Comparison of ENCODE assay signal across 9 cellular contexts in the genomic region with DNA sequence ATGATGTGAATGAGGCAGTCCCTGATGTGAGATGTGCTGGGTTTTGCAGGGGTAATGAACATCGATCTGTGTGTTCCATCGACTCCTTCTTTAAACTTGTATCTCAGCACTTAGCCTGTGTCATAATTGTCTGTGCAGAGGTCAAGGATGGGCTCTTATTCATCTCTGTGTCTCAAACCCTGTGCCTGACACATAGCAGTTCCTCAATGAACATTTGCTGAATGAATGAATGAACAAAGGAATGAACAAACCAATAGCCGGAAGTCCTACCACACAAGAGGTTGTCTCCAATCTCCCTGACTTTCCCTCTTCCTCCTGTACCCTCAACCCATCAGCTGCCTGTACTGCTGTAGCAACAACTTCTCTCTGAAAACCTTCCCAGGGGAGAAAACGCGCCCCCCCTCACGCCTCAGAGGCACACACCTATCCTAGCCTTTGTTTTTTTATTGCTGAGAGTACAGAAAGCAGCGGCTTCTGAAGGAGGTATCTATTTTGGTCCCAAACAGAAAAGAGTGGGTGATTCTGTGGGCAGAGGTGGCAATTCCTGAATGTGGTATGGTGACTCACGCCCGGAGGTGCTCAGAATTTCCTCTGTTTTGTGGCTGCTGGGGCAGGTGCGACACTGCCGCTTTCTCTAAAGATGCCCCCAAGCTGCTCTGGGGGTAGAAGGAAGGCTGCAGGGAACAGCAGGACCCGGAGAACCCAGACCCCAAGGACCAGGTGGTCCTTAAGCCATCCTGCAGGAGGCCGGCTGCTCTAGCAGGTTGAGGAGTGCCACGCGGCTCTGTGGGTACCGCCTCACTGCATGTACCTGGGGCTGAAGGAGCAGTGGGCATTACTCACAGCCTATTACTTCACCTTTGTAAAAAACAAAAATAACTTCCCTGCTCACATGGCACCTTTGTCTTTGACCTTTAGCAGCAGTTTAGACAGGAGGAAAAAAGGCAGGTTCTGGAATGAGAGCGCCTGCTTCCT. TPM values are rescaled to one million over a fixed set of nuclear protein-coding genes. Genes with fewer than 3 reads are reported as not detected.
A peak's percentile ranks its signal among the peaks of the same experiment; 100 is the strongest.
DNase-seq lines count a peak whose midpoint lies in the region; ATAC-seq and TF ChIP-seq lines count a peak whose summit lies in the region.
"Had no signal": no experiment of that assay in that cellular context is flagged by ENCODE, and none has a peak within 500 bp of the region (broad histone marks: within the 10 kb centered on the region; RNA-seq: fewer than 3 reads in every experiment).

No MANE protein-coding gene starts in this region.

- H3K4me1 Mint-ChIP-seq in activated T-helper 17 cell treated with anti-CD3 and anti-CD28 coated beads, Interleukin-2, amount 50 U/mL, for 72 hours = peaks cover 75% of the 10 kb centered on the region
- H3K4me1 Mint-ChIP-seq in progenitor cell of endocrine pancreas (ENCODE audit: low read depth) (no peaks in the 10 kb centered on the region), chondrocyte (ENCODE audit: low read depth) (peaks cover 8% of the 10 kb centered on the region)

- peak overlapping the region; percentile 96 for H3K27ac Mint-ChIP-seq in activated T-helper 17 cell treated with anti-CD3 and anti-CD28 coated beads, Interleukin-2, amount 50 U/mL, for 72 hours
- H3K27ac Mint-ChIP-seq in progenitor cell of endocrine pancreas (peak overlapping the region; percentile 22), chondrocyte (ENCODE audit: unreplicated experiment) (no peak overlapping the region)

- TF ChIP-seq CTCF in progenitor cell of endocrine pancreas (IDR thresholded peaks at IDR 0.05; ENCODE audit: unreplicated experiment) = no peak
- no peak for TF ChIP-seq CTCF in chondrocyte (IDR thresholded peaks at IDR 0.05)

- ATAC-seq in GM18867 (IDR thresholded peaks at IDR 0.05; ENCODE audit: unreplicated experiment) (peak; percentile 45), GM21528 (IDR thresholded peaks at IDR 0.05; ENCODE audit: low FRiP score, unreplicated experiment) (no peak)
- peak; percentile 51 for ATAC-seq in activated T-helper 17 cell treated with anti-CD3 and anti-CD28 coated beads, Interleukin-2, amount 50 U/mL, for 72 hours (replicated peaks)

- H3K27me3 Mint-ChIP-seq in activated T-helper 17 cell treated with anti-CD3 and anti-CD28 coated beads, Interleukin-2, amount 50 U/mL, for 72 hours = no peaks in the 10 kb centered on the region
- H3K27me3 Mint-ChIP-seq in progenitor cell of endocrine pancreas (peaks cover 36% of the 10 kb centered on the region), chondrocyte (ENCODE audit: low read depth) (peaks cover 45% of the 10 kb centered on the region)

- peaks cover 100% of the 10 kb centered on the region for H3K36me3 Mint-ChIP-seq in activated T-helper 17 cell treated with anti-CD3 and anti-CD28 coated beads, Interleukin-2, amount 50 U/mL, for 72 hours (ENCODE audit: low read depth)
- H3K36me3 Mint-ChIP-seq in progenitor cell of endocrine pancreas (ENCODE audit: insufficient read depth) (no peaks in the 10 kb centered on the region), chondrocyte (ENCODE audit: low read depth) (no peaks in the 10 kb centered on the region)

- no peaks in the 10 kb centered on the region for H3K9me3 Mint-ChIP-seq in activated T-helper 17 cell treated with anti-CD3 and anti-CD28 coated beads, Interleukin-2, amount 50 U/mL, for 72 hours
- no peaks in the 10 kb centered on the region for H3K9me3 Mint-ChIP-seq in progenitor cell of endocrine pancreas (ENCODE audit: low read depth)
- H3K9me3 Mint-ChIP-seq in chondrocyte (ENCODE audit: low read depth) = no peaks in the 10 kb centered on the region

- peak; percentile 15 for DNase-seq in M059J (ENCODE audit: low read depth)
- DNase-seq in progenitor cell of endocrine pancreas (ENCODE audit: low spot score, unreplicated experiment) = no peak
- DNase-seq in retina = no peak
- no peak for DNase-seq in chondrocyte (ENCODE audit: low spot score)
- no peak for DNase-seq in A172 (ENCODE audit: low spot score)

- H3K4me3 Mint-ChIP-seq in activated T-helper 17 cell treated with anti-CD3 and anti-CD28 coated beads, Interleukin-2, amount 50 U/mL, for 72 hours = peak overlapping the region; percentile 85
- H3K4me3 Mint-ChIP-seq in progenitor cell of endocrine pancreas (ENCODE audit: low read depth) = no peak overlapping the region
- no peak overlapping the region for H3K4me3 Mint-ChIP-seq in chondrocyte (ENCODE audit: unreplicated experiment)

RNA-seq across cellular contexts. Expression of a gene that starts 9.6 kb away (rescaled TPM):
- not detected in 2 replicates for total RNA-seq in M059J (2014; rRNA removed; shearing (Covaris generic))
- total RNA-seq in activated T-helper 17 cell treated with anti-CD3 and anti-CD28 coated beads, Interleukin-2, amount 50 U/mL, for 72 hours = 1,000 to 10,000 TPM; 1,342 to 1,348 TPM
- total RNA-seq in progenitor cell of endocrine pancreas = not detected in 2 replicates
- total RNA-seq in chondrocyte = not detected in 3 replicates
- total RNA-seq in A172 (2014; rRNA removed; shearing (Covaris generic)) = not detected in 2 replicates
- total RNA-seq: dermis microvascular lymphatic vessel endothelial cell had no signal

RNA-seq across cellular contexts. Expression of a gene that starts 36.3 kb away (rescaled TPM):
- 15.5 and 17.1 TPM in 2 replicates for total RNA-seq in M059J (2014; rRNA removed; shearing (Covaris generic))
- 100 to 1,000 TPM; 157 to 253 TPM for total RNA-seq in activated T-helper 17 cell treated with anti-CD3 and anti-CD28 coated beads, Interleukin-2, amount 50 U/mL, for 72 hours
- total RNA-seq in progenitor cell of endocrine pancreas = 122 and 138 TPM in 2 replicates
- total RNA-seq in chondrocyte = 56.3 to 59.0 TPM (median 57.0 TPM) in 3 replicates
- 56.5 and 70.3 TPM in 2 replicates for total RNA-seq in A172 (2014; rRNA removed; shearing (Covaris generic))

Comparison
In these comparisons a context has a peak if more than half of its experiments do, and no peak if none do; other contexts are left out.
1. RNA of a gene that starts 9.6 kb away (total RNA-seq): 1,342 to 1,348 TPM in activated T-helper 17 cell treated with anti-CD3 and anti-CD28 coated beads, Interleukin-2, amount 50 U/mL, for 72 hours; not detected in chondrocyte, not detected in M059J, not detected in progenitor cell of endocrine pancreas and not detected in A172; every median in the first group is over 1,000 times any median in the second.